ENCODE assay signal across 1 cellular context in the genomic region with DNA sequence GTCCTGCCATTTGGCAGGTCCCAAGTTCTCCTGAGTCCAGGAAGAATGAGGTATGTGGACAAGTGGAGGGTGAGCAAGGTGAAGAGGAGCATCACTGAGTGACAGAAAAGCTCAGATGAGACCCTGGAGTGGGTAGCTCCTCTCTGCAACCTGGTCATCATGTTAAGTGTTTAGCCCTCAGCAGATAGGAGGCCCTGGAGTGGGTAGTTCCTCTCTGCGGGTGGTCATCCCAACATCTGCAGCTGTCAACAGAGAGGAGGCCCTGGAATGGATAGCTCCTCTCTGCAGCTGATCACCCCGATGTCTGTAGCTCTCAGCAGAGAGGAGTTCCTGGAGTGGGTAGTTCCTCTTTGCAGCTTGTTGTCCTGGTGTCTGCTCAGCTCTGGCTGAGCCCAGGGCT.
TF ChIP-seq lines count a peak whose summit lies in the region.

No MANE protein-coding gene starts in this region.

TF ChIP-seq in HCT116, 20 proteins besides CTCF, POLR2A, EP300 and RAD21:
- TF ChIP-seq, protein P1, sequence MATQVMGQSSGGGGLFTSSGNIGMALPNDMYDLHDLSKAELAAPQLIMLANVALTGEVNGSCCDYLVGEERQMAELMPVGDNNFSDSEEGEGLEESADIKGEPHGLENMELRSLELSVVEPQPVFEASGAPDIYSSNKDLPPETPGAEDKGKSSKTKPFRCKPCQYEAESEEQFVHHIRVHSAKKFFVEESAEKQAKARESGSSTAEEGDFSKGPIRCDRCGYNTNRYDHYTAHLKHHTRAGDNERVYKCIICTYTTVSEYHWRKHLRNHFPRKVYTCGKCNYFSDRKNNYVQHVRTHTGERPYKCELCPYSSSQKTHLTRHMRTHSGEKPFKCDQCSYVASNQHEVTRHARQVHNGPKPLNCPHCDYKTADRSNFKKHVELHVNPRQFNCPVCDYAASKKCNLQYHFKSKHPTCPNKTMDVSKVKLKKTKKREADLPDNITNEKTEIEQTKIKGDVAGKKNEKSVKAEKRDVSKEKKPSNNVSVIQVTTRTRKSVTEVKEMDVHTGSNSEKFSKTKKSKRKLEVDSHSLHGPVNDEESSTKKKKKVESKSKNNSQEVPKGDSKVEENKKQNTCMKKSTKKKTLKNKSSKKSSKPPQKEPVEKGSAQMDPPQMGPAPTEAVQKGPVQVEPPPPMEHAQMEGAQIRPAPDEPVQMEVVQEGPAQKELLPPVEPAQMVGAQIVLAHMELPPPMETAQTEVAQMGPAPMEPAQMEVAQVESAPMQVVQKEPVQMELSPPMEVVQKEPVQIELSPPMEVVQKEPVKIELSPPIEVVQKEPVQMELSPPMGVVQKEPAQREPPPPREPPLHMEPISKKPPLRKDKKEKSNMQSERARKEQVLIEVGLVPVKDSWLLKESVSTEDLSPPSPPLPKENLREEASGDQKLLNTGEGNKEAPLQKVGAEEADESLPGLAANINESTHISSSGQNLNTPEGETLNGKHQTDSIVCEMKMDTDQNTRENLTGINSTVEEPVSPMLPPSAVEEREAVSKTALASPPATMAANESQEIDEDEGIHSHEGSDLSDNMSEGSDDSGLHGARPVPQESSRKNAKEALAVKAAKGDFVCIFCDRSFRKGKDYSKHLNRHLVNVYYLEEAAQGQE (IDR thresholded peaks at IDR 0.05; ENCODE audit: low read depth): no peak
- TF ChIP-seq ZNF274 (IDR thresholded peaks at IDR 0.05; ENCODE audit: low read depth, low read length) (no peak), SP1 (IDR thresholded peaks at IDR 0.05; ENCODE audit: low read depth) (no peak), CEBPB (IDR thresholded peaks at IDR 0.05; ENCODE audit: low read depth) (no peak), MAX (IDR thresholded peaks at IDR 0.05) (no peak), EGR1 (IDR thresholded peaks at IDR 0.05; ENCODE audit: low read depth) (no peak), TCF7L2 (IDR thresholded peaks at IDR 0.05; ENCODE audit: borderline replicate concordance, extremely low read depth, insufficient read depth, insufficient read length) (no peak), ZFX (IDR thresholded peaks at IDR 0.05) (no peak), FOSL1 (IDR thresholded peaks at IDR 0.05; ENCODE audit: low read depth) (no peak), EZH2 (IDR thresholded peaks at IDR 0.05) (no peak), ELF1 (IDR thresholded peaks at IDR 0.05; ENCODE audit: borderline replicate concordance, low read depth) (no peak), YY1 (IDR thresholded peaks at IDR 0.05; ENCODE audit: extremely low read depth, insufficient replicate concordance, low read depth, low read length) (no peak), SIN3A (IDR thresholded peaks at IDR 0.05; ENCODE audit: low read depth) (no peak), SRF (IDR thresholded peaks at IDR 0.05; ENCODE audit: low read depth) (no peak), ATF3 (IDR thresholded peaks at IDR 0.05) (no peak)
